Comparison of ENCODE assay signal across 20 cellular contexts in the genomic region with DNA sequence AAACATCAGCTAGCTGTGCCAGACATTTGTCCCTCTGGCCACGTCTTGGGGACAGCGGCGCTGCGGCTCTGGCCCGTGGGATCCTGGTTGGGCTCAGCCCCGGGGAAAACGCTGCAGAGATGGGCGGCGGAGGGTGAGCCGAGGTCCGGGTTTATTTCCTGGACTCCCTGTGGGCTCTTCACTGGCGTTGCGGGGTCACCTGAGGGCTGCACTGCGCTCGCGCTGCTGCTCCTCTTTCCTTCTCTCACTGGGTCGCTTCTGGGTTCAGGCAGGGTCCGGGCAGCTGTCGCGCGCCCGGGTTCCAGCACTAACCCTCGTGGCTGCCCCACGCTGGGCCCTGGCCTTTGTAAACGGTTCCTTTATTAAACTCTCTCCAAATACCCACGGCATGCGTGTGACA. TPM values are rescaled to one million over a fixed set of nuclear protein-coding genes. Genes with fewer than 3 reads are reported as not detected.
A peak's percentile ranks its signal among the peaks of the same experiment; 100 is the strongest.
DNase-seq lines count a peak whose midpoint lies in the region; ATAC-seq and TF ChIP-seq lines count a peak whose summit lies in the region.
"Had no signal": no experiment of that assay in that cellular context is flagged by ENCODE, and none has a peak within 500 bp of the region (broad histone marks: within the 10 kb centered on the region; RNA-seq: fewer than 3 reads in every experiment).

No MANE protein-coding gene starts in this region.

- peaks cover 7% of the 10 kb centered on the region for H3K9me3 Mint-ChIP-seq in activated CD8-positive, alpha-beta T cell treated with anti-CD3 and anti-CD28 coated beads for 36 hours
- H3K9me3 Mint-ChIP-seq in activated CD8-positive, alpha-beta T cell treated with anti-CD3 and anti-CD28 coated beads, Interleukin-2, amount 10 ng/mL, durations not matched to agents 7 days and 5 days (ENCODE audit: insufficient read depth), result peaks cover 8% of the 10 kb centered on the region
- H3K9me3 Mint-ChIP-seq in nephron, result peaks cover 5% of the 10 kb centered on the region

- CTCF ChIA-PET in activated CD8-positive, alpha-beta T cell treated with anti-CD3 and anti-CD28 coated beads for 36 hours (lab: Charles Lee), result interaction anchor here (1.2 to 2.6 kb wide), 5 partner anchors 33 to 77 kb away, joined by 3 to 8 read pairs (median 5); partner anchors contain the start of genes NFKBIA and PSMA6
- CTCF ChIA-PET in activated CD8-positive, alpha-beta T cell treated with anti-CD3 and anti-CD28 coated beads, Interleukin-2, amount 10 ng/mL, durations not matched to agents 7 days and 5 days (lab: Charles Lee), result interaction anchor here (0.9 to 4.5 kb wide), 7 partner anchors 29 to 139 kb away, joined by 3 to 30 read pairs (median 8); partner anchors contain the start of gene NFKBIA

- WGBS in stomach, 5 donors, result 53 to 79% (median 71%) methylated on average over 27 of the region's 27 CpGs
- 73% methylated on average over 27 of the region's 27 CpGs for WGBS in prostate gland

- H3K9me3 ChIP-seq in adipocyte (ENCODE audit: control insufficient read depth, low read length) (peaks cover 4% of the 10 kb centered on the region), stomach (peaks cover 0 to 13% (median 4%) of the 10 kb centered on the region in 4 donors), prostate gland (no peaks in the 10 kb centered on the region)

- no peak for ATAC-seq in activated CD8-positive, alpha-beta T cell treated with anti-CD3 and anti-CD28 coated beads for 36 hours
- no peak for ATAC-seq in activated CD8-positive, alpha-beta T cell treated with anti-CD3 and anti-CD28 coated beads, Interleukin-2, amount 10 ng/mL, durations not matched to agents 7 days and 5 days
- ATAC-seq in HG03097 (IDR thresholded peaks at IDR 0.05; ENCODE audit: low FRiP score, unreplicated experiment) (no peak), HG03025 (IDR thresholded peaks at IDR 0.05; ENCODE audit: low FRiP score, unreplicated experiment) (no peak)
- ATAC-seq: GM12878 had no signal

- no peaks in the 10 kb centered on the region for H3K36me3 ChIP-seq in adipocyte (ENCODE audit: control insufficient read depth, insufficient read depth, low read length, severe bottlenecking)
- no peaks in the 10 kb centered on the region for H3K36me3 ChIP-seq in stomach
- H3K36me3 ChIP-seq in prostate gland, result no peaks in the 10 kb centered on the region

- H3K27me3 ChIP-seq in adipocyte (replicated peaks; ENCODE audit: control insufficient read depth, insufficient read depth, low read length) (no peaks in the 10 kb centered on the region), stomach (no peaks in the 10 kb centered on the region), prostate gland (replicated peaks; ENCODE audit: insufficient read depth) (no peaks in the 10 kb centered on the region)

- intact Hi-C loops in activated CD8-positive, alpha-beta T cell treated with anti-CD3 and anti-CD28 coated beads for 36 hours (cut with micrococcal nuclease), result loop anchor here (5.0 kb wide), 1 partner anchor 33 kb away; the partner anchor contains the start of gene NFKBIA
- intact Hi-C loops in stomach (cut with DNase I; ENCODE audit: low total_unique reads) (no loop called here), prostate gland (cut with DNase I) (no loop called here)

- no peaks in the 10 kb centered on the region for H3K27me3 Mint-ChIP-seq in activated CD8-positive, alpha-beta T cell treated with anti-CD3 and anti-CD28 coated beads for 36 hours
- H3K27me3 Mint-ChIP-seq in activated CD8-positive, alpha-beta T cell treated with anti-CD3 and anti-CD28 coated beads, Interleukin-2, amount 10 ng/mL, durations not matched to agents 7 days and 5 days (ENCODE audit: low read depth), result no peaks in the 10 kb centered on the region
- H3K27me3 Mint-ChIP-seq in nephron (ENCODE audit: low read depth), result no peaks in the 10 kb centered on the region

- POLR2A ChIA-PET in activated CD8-positive, alpha-beta T cell treated with anti-CD3 and anti-CD28 coated beads for 36 hours (lab: Charles Lee), result interaction anchor here (0.8 to 10.2 kb wide), 5 partner anchors 16 to 247 kb away, joined by 3 to 150 read pairs (median 3); partner anchors contain the start of genes NFKBIA, PPP2R3C and PSMA6
- POLR2A ChIA-PET in activated CD8-positive, alpha-beta T cell treated with anti-CD3 and anti-CD28 coated beads, Interleukin-2, amount 10 ng/mL, durations not matched to agents 7 days and 5 days (lab: Charles Lee), result interaction anchor here (1.7 to 6.8 kb wide), 4 partner anchors 30 to 36 kb away, joined by 4 to 107 read pairs (median 10); partner anchors contain the start of gene NFKBIA

- peak overlapping the region; percentile 35 for H3K4me3 ChIP-seq in adipocyte (ENCODE audit: low read length)
- no peak overlapping the region for H3K4me3 ChIP-seq in stomach
- H3K4me3 ChIP-seq in prostate gland, result no peak overlapping the region
- H3K4me3 ChIP-seq: GM12878, skin epidermis had no signal

- H3K9ac ChIP-seq in adipocyte (ENCODE audit: low read length), result peak overlapping the region; percentile 37

- H3K27ac Mint-ChIP-seq in activated CD8-positive, alpha-beta T cell treated with anti-CD3 and anti-CD28 coated beads for 36 hours, result peak overlapping the region; percentile 20
- H3K27ac Mint-ChIP-seq in activated CD8-positive, alpha-beta T cell treated with anti-CD3 and anti-CD28 coated beads, Interleukin-2, amount 10 ng/mL, durations not matched to agents 7 days and 5 days, result no peak overlapping the region
- peak overlapping the region in 2 of 3 experiments; percentile 45 to 63 for H3K27ac Mint-ChIP-seq in nephron

- TF ChIP-seq CTCF in activated CD8-positive, alpha-beta T cell treated with anti-CD3 and anti-CD28 coated beads for 36 hours (IDR thresholded peaks at IDR 0.05), result no peak
- TF ChIP-seq CTCF in nephron (IDR thresholded peaks at IDR 0.05; ENCODE audit: unreplicated experiment in 3 of 3) (no peak), stomach (IDR thresholded peaks at IDR 0.05) (no peak), prostate gland (IDR thresholded peaks at IDR 0.05) (no peak)

- DNase-seq in activated CD8-positive, alpha-beta T cell treated with anti-CD3 and anti-CD28 coated beads for 36 hours, result no peak
- DNase-seq in activated CD8-positive, alpha-beta T cell treated with anti-CD3 and anti-CD28 coated beads, Interleukin-2, amount 10 ng/mL, durations not matched to agents 7 days and 5 days, result no peak
- no peak for DNase-seq in adipocyte (ENCODE audit: low read depth)
- DNase-seq in stomach, result no peak
- no peak for DNase-seq in prostate gland (ENCODE audit: low spot score)
- DNase-seq: 8988T; activated CD4-positive, alpha-beta T cell treated with anti-CD3 and anti-CD28 coated beads for 1 hour; amygdala; GF-D8; Kasumi-1; NCI-H526 treated with DMSO at 0.1 percent for 48 hours; OCI-M1; stimulated activated CD4-positive, alpha-beta T cell treated with anti-CD3 and anti-CD28 coated beads, Interleukin-4, amount 100 ng/mL, for 4 hours; T-helper 9 cell had no signal

- H3K4me1 Mint-ChIP-seq in activated CD8-positive, alpha-beta T cell treated with anti-CD3 and anti-CD28 coated beads for 36 hours (ENCODE audit: low read depth), result peaks cover 53% of the 10 kb centered on the region
- H3K4me1 Mint-ChIP-seq in activated CD8-positive, alpha-beta T cell treated with anti-CD3 and anti-CD28 coated beads, Interleukin-2, amount 10 ng/mL, durations not matched to agents 7 days and 5 days (ENCODE audit: low read depth), result peaks cover 48% of the 10 kb centered on the region
- H3K4me1 Mint-ChIP-seq in nephron, result peaks cover 26% of the 10 kb centered on the region

- no peak for TF ChIP-seq EP300 in stomach (IDR thresholded peaks at IDR 0.05)

- H3K4me1 ChIP-seq in adipocyte (ENCODE audit: control insufficient read depth, insufficient read depth, low read length) (peaks cover 47% of the 10 kb centered on the region), stomach (peaks cover 5 to 49% (median 26%) of the 10 kb centered on the region in 4 donors), prostate gland (replicated peaks) (no peaks in the 10 kb centered on the region)

- H3K36me3 Mint-ChIP-seq in activated CD8-positive, alpha-beta T cell treated with anti-CD3 and anti-CD28 coated beads for 36 hours (ENCODE audit: low read depth), result no peaks in the 10 kb centered on the region
- peaks cover 9% of the 10 kb centered on the region for H3K36me3 Mint-ChIP-seq in activated CD8-positive, alpha-beta T cell treated with anti-CD3 and anti-CD28 coated beads, Interleukin-2, amount 10 ng/mL, durations not matched to agents 7 days and 5 days (ENCODE audit: low read depth)
- no peaks in the 10 kb centered on the region for H3K36me3 Mint-ChIP-seq in nephron (ENCODE audit: low read depth)
- H3K36me3 Mint-ChIP-seq: mesothelial cell of epicardium had no signal

- no peak overlapping the region for H3K4me3 Mint-ChIP-seq in activated CD8-positive, alpha-beta T cell treated with anti-CD3 and anti-CD28 coated beads for 36 hours
- no peak overlapping the region for H3K4me3 Mint-ChIP-seq in activated CD8-positive, alpha-beta T cell treated with anti-CD3 and anti-CD28 coated beads, Interleukin-2, amount 10 ng/mL, durations not matched to agents 7 days and 5 days
- no peak overlapping the region for H3K4me3 Mint-ChIP-seq in nephron
- H3K4me3 Mint-ChIP-seq: mesothelial cell of epicardium had no signal

- TF ChIP-seq POLR2A in stomach (IDR thresholded peaks at IDR 0.05) (no peak), prostate gland (IDR thresholded peaks at IDR 0.05) (no peak)

- H3K27ac ChIP-seq in stomach, result peak overlapping the region in 3 of 5 donors; percentile 3 to 29 (median 16)
- no peak overlapping the region for H3K27ac ChIP-seq in prostate gland

RNA-seq across cellular contexts. Expression of gene NFKBIA, which starts 35.6 kb away (rescaled TPM):
- 100 to 1,000 TPM; 218 to 227 TPM for total RNA-seq in activated CD8-positive, alpha-beta T cell treated with anti-CD3 and anti-CD28 coated beads for 36 hours
- 10 to 100 TPM; 56.1 to 56.8 TPM for total RNA-seq in activated CD8-positive, alpha-beta T cell treated with anti-CD3 and anti-CD28 coated beads, Interleukin-2, amount 10 ng/mL, durations not matched to agents 7 days and 5 days
- 100 to 1,000 TPM; 166 to 605 (median 226) TPM for total RNA-seq in stomach
- 100 to 1,000 TPM; 107 to 136 (median 131) TPM for polyA plus RNA-seq in stomach
- total RNA-seq in prostate gland, result 100 to 1,000 TPM; 294 to 415 TPM

Comparison
In these comparisons a context has a peak if more than half of its experiments do, and no peak if none do; other contexts are left out.
1. H3K27ac ChIP-seq: peak in stomach (3 of 5); none in prostate gland (0 of 2).